In the genomic region with DNA sequence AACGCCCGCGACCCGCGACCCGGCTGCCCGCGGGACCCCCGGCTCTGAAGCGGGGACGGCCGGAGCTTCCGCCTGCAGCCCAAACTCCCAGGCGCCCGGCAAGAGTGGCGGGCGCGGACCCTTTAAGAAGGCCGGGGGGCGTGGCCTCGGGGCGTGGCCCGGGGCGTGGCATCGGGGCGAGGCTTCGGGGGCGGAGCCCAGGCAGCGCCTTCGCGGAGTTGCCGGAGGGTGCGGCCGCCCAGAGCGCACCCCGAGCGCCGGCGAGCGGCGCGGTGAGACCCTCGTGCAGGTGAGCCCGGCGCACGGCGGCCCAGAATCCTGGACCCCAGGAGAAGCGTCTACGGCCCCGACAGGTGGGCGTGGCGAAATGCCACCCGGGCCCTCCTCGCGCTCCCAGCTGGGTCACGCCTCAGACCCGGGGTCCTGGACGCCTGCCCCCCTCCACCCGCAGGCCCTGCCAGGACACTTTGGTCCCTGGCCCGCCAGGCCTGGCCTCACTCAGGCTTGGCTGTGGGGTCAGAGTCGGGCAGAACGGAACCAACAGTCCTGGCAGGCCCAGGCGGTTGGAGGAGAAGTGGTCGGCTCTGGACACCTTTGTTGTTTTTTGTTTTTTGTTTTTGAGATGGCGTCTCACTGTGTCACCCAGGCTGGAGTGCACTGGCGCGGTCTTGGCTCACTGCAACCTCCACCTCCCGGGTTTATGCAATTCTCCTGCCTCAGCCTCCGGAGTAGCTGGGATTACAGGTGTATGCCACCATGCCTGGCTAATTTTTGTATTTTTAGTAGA, we compare ENCODE assay signal across 1 cellular context.
A peak's percentile ranks its signal among the peaks of the same experiment; 100 is the strongest.
TF ChIP-seq lines count a peak whose summit lies in the region.

No MANE protein-coding gene starts in this region.

TF ChIP-seq in K562, 482 proteins besides CTCF, POLR2A, EP300 and RAD21 (continued from another document):
- TF ChIP-seq ZBTB9 (CRISPR knock-in tag; IDR thresholded peaks at IDR 0.05): 0 out of 2 replicates have a peak, but pooled peaks have one; percentile 73
- TF ChIP-seq, protein P1, sequence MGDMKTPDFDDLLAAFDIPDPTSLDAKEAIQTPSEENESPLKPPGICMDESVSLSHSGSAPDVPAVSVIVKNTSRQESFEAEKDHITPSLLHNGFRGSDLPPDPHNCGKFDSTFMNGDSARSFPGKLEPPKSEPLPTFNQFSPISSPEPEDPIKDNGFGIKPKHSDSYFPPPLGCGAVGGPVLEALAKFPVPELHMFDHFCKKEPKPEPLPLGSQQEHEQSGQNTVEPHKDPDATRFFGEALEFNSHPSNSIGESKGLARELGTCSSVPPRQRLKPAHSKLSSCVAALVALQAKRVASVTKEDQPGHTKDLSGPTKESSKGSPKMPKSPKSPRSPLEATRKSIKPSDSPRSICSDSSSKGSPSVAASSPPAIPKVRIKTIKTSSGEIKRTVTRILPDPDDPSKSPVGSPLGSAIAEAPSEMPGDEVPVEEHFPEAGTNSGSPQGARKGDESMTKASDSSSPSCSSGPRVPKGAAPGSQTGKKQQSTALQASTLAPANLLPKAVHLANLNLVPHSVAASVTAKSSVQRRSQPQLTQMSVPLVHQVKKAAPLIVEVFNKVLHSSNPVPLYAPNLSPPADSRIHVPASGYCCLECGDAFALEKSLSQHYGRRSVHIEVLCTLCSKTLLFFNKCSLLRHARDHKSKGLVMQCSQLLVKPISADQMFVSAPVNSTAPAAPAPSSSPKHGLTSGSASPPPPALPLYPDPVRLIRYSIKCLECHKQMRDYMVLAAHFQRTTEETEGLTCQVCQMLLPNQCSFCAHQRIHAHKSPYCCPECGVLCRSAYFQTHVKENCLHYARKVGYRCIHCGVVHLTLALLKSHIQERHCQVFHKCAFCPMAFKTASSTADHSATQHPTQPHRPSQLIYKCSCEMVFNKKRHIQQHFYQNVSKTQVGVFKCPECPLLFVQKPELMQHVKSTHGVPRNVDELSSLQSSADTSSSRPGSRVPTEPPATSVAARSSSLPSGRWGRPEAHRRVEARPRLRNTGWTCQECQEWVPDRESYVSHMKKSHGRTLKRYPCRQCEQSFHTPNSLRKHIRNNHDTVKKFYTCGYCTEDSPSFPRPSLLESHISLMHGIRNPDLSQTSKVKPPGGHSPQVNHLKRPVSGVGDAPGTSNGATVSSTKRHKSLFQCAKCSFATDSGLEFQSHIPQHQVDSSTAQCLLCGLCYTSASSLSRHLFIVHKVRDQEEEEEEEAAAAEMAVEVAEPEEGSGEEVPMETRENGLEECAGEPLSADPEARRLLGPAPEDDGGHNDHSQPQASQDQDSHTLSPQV (IDR thresholded peaks at IDR 0.05): no peak
- TF ChIP-seq GABPB1 (CRISPR knock-in tag; IDR thresholded peaks at IDR 0.05): peak; percentile 25
- TF ChIP-seq FUS (optimal IDR thresholded peaks at IDR 0.05; ENCODE audit: low read depth, low read length): peak; percentile 26
- TF ChIP-seq TBP (optimal IDR thresholded peaks at IDR 0.05; ENCODE audit: low read depth, low read length): peak; percentile 48
- TF ChIP-seq, protein P2, sequence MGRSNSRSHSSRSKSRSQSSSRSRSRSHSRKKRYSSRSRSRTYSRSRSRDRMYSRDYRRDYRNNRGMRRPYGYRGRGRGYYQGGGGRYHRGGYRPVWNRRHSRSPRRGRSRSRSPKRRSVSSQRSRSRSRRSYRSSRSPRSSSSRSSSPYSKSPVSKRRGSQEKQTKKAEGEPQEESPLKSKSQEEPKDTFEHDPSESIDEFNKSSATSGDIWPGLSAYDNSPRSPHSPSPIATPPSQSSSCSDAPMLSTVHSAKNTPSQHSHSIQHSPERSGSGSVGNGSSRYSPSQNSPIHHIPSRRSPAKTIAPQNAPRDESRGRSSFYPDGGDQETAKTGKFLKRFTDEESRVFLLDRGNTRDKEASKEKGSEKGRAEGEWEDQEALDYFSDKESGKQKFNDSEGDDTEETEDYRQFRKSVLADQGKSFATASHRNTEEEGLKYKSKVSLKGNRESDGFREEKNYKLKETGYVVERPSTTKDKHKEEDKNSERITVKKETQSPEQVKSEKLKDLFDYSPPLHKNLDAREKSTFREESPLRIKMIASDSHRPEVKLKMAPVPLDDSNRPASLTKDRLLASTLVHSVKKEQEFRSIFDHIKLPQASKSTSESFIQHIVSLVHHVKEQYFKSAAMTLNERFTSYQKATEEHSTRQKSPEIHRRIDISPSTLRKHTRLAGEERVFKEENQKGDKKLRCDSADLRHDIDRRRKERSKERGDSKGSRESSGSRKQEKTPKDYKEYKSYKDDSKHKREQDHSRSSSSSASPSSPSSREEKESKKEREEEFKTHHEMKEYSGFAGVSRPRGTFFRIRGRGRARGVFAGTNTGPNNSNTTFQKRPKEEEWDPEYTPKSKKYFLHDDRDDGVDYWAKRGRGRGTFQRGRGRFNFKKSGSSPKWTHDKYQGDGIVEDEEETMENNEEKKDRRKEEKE (IDR thresholded peaks at IDR 0.05; ENCODE audit: borderline replicate concordance in 1 of 2, control insufficient read depth in 1 of 2, low read depth in 2 of 2, low read length in 1 of 2): no peak
- no peak for TF ChIP-seq E2F5 (CRISPR knock-in tag; IDR thresholded peaks at IDR 0.05)
- TF ChIP-seq NR3C1 (CRISPR knock-in tag; IDR thresholded peaks at IDR 0.05): peak; percentile 51; the same call in 1 of the 2 replicates
- no peak for TF ChIP-seq ZNF212 (CRISPR knock-in tag; IDR thresholded peaks at IDR 0.05)
- no peak for TF ChIP-seq SLC30A9 (CRISPR knock-in tag; IDR thresholded peaks at IDR 0.05)
